ENCODE assay signal across 15 cellular contexts in the genomic region with DNA sequence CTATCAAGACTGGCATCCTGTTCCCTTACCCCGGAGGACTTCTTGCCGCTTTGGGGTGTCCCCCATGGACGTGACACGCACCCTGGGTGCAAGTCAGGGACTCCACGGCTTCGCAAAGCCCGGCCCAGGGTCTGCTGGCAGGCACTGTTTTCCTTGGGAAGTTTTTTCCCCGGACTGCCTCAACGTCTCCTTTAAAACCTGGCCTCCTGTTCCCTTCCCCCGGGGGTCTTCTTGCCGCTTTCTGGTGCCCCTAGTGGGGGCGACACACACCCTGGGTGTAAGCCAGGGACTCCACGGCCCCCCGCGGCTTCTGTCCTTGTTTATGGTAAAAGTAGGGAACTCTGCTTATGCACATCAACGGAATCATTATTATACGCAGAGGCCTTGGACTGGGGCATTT.
"Had no signal": no experiment of that assay in that cellular context is flagged by ENCODE, and none has a peak within 500 bp of the region (broad histone marks: within the 10 kb centered on the region; RNA-seq: fewer than 3 reads in every experiment).

No MANE protein-coding gene starts in this region.

- H3K27ac ChIP-seq: colonic mucosa, esophagus muscularis mucosa, foreskin keratinocyte, gastroesophageal sphincter, heart left ventricle, left lung, lower lobe of right lung had no signal

- H3K9me3 ChIP-seq: colonic mucosa had no signal

- H3K27ac Mint-ChIP-seq: dendritic cell treated with granulocyte-macrophage colony-stimulating factor and Interleukin-4, amounts not matched to agents 40 ng/mL and 50 ng/mL, for 4 days had no signal

- H3K27me3 Mint-ChIP-seq: dendritic cell treated with granulocyte-macrophage colony-stimulating factor and Interleukin-4, amounts not matched to agents 40 ng/mL and 50 ng/mL, for 4 days had no signal

- H3K4me3 Mint-ChIP-seq: dendritic cell treated with granulocyte-macrophage colony-stimulating factor and Interleukin-4, amounts not matched to agents 40 ng/mL and 50 ng/mL, for 4 days had no signal

- H3K4me3 ChIP-seq: colonic mucosa, esophagus muscularis mucosa, gastroesophageal sphincter, heart left ventricle, left lung, lower lobe of right lung had no signal

- H3K4me1 ChIP-seq: colonic mucosa, esophagus muscularis mucosa, foreskin keratinocyte, gastroesophageal sphincter, heart left ventricle, left lung, lower lobe of right lung had no signal

- DNase-seq: colonic mucosa; cortex of kidney; effector memory CD4-positive, alpha-beta T cell; foreskin keratinocyte; heart left ventricle; hippocampal formation; left cardiac atrium; left ventricle myocardium superior; lower lobe of right lung; mesenchymal stem cell; midbrain had no signal

- H3K36me3 ChIP-seq: colonic mucosa, heart left ventricle, left lung, lower lobe of right lung had no signal

- ATAC-seq: foreskin keratinocyte, gastroesophageal sphincter, left cardiac atrium, left lung, left ventricle myocardium superior, lower lobe of right lung had no signal

- H3K27me3 ChIP-seq: colonic mucosa, esophagus muscularis mucosa, foreskin keratinocyte, gastroesophageal sphincter, heart left ventricle, left lung had no signal
